ENCODE assay signal across 1 cellular context in genomic region chr17:18626152-18626870, GRCh38.
TF ChIP-seq lines count a peak whose summit lies in the region.

No MANE protein-coding gene starts in this region.

TF ChIP-seq in WTC11, 78 proteins besides CTCF, POLR2A, EP300 and RAD21 (continued from another document):
- TF ChIP-seq E2F4 (CRISPR knock-in tag; IDR thresholded peaks at IDR 0.05; ENCODE audit: borderline replicate concordance, low read depth), result no peak
